Comparison of ENCODE assay signal across 15 cellular contexts in the genomic region with DNA sequence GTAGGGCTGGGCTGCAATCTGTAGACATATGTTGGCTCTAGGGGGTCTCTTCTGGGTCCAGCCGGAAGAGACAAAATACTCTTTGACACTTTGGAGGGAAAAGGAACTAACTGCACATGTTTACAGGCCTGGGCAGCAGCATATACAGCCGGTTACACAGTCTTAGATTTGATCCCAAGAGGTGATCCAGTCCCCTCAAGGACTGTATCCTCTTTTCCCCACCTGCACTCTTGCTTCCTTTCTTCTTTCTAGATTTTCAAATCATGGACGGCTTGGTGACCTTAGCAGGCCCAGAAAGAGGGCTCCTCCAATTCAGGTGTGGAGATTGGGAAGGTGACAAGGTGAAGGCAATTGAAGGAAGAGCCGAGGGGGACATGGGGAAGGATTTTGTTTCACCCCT. TPM values are rescaled to one million over a fixed set of nuclear protein-coding genes. Genes with fewer than 3 reads are reported as not detected.
DNase-seq lines count a peak whose midpoint lies in the region; ATAC-seq and TF ChIP-seq lines count a peak whose summit lies in the region.
"Had no signal": no experiment of that assay in that cellular context is flagged by ENCODE, and none has a peak within 500 bp of the region (broad histone marks: within the 10 kb centered on the region; RNA-seq: fewer than 3 reads in every experiment).

No MANE protein-coding gene starts in this region.

- DNase-seq in CD14-positive monocyte (ENCODE audit: low spot score) (no peak), GM12865 (ENCODE audit: low read depth) (no peak), DMS53 (lab: John Stamatoyannopoulos, UW) (no peak), cortex of kidney (lab: John Stamatoyannopoulos, UW) (no peak), GOT3 (lab: John Stamatoyannopoulos, UW) (no peak)
- no peak for DNase-seq in activated naive CD8-positive, alpha-beta T cell treated with anti-CD3 and anti-CD28 coated beads, Interleukin-2, amount 10 ng/mL, durations not matched to agents 7 days and 5 days
- DNase-seq: BE2C, stomach had no signal

- peaks cover 98 to 100% (median 99%) of the 10 kb centered on the region in 3 donors for H3K27me3 Mint-ChIP-seq in CD14-positive monocyte (ENCODE audit: low read depth in 3 of 3)
- peaks cover 96% of the 10 kb centered on the region for H3K27me3 Mint-ChIP-seq in activated naive CD8-positive, alpha-beta T cell treated with anti-CD3 and anti-CD28 coated beads, Interleukin-2, amount 10 ng/mL, durations not matched to agents 7 days and 5 days

- intact Hi-C loops in CD14-positive monocyte (cut with micrococcal nuclease), result no loop called here

- H3K4me3 ChIP-seq in GM12865 (ENCODE audit: low read depth, low read length), result peak overlapping the region; percentile 48; the same call in 1 of the 2 replicates
- peak overlapping the region; percentile 47 to 48 for H3K4me3 ChIP-seq in muscle layer of duodenum (ENCODE audit: low read depth in 1 of 2, low read length in 2 of 2)

- H3K36me3 Mint-ChIP-seq in CD14-positive monocyte, result peaks cover 6 to 11% of the 10 kb centered on the region in 2 donors
- peaks cover 11% of the 10 kb centered on the region for H3K36me3 Mint-ChIP-seq in activated naive CD8-positive, alpha-beta T cell treated with anti-CD3 and anti-CD28 coated beads, Interleukin-2, amount 10 ng/mL, durations not matched to agents 7 days and 5 days
- H3K36me3 Mint-ChIP-seq: mesothelial cell of epicardium had no signal

- peak overlapping the region; percentile 70 to 91 for H3K4me3 Mint-ChIP-seq in CD14-positive monocyte
- H3K4me3 Mint-ChIP-seq in activated naive CD8-positive, alpha-beta T cell treated with anti-CD3 and anti-CD28 coated beads, Interleukin-2, amount 10 ng/mL, durations not matched to agents 7 days and 5 days, result peak overlapping the region; percentile 73
- H3K4me3 Mint-ChIP-seq: mesothelial cell of epicardium had no signal

- peaks cover 0 to 4% of the 10 kb centered on the region in 2 donors for H3K9me3 ChIP-seq in muscle layer of duodenum (ENCODE audit: control insufficient read depth in 1 of 2, low read length in 2 of 2)
- H3K9me3 ChIP-seq: BE2C had no signal

- H3K27me3 ChIP-seq in muscle layer of duodenum (ENCODE audit: low read depth, low read length), result peaks cover 84% of the 10 kb centered on the region

- H3K9me3 Mint-ChIP-seq in CD14-positive monocyte, result peaks cover 0 to 68% (median 52%) of the 10 kb centered on the region in 7 donors
- H3K9me3 Mint-ChIP-seq in activated naive CD8-positive, alpha-beta T cell treated with anti-CD3 and anti-CD28 coated beads, Interleukin-2, amount 10 ng/mL, durations not matched to agents 7 days and 5 days, result peaks cover 6% of the 10 kb centered on the region
- H3K9me3 Mint-ChIP-seq: mesothelial cell of epicardium had no signal

- no peak for TF ChIP-seq CTCF in CD14-positive monocyte (IDR thresholded peaks at IDR 0.05)
- no peak for TF ChIP-seq CTCF in GM12865 (IDR thresholded peaks at IDR 0.05; ENCODE audit: insufficient read depth, low read depth, low read length, missing control alignments)

- peak overlapping the region in 1 of 7 donors; percentile 28 for H3K27ac Mint-ChIP-seq in CD14-positive monocyte
- H3K27ac Mint-ChIP-seq in activated naive CD8-positive, alpha-beta T cell treated with anti-CD3 and anti-CD28 coated beads, Interleukin-2, amount 10 ng/mL, durations not matched to agents 7 days and 5 days, result no peak overlapping the region
- H3K27ac Mint-ChIP-seq: mesothelial cell of epicardium had no signal

- no peak for ATAC-seq in activated naive CD8-positive, alpha-beta T cell treated with anti-CD3 and anti-CD28 coated beads, Interleukin-2, amount 10 ng/mL, durations not matched to agents 7 days and 5 days (ENCODE audit: low read depth)
- no peak for ATAC-seq in HG02763 (IDR thresholded peaks at IDR 0.05; ENCODE audit: unreplicated experiment)

- H3K4me1 Mint-ChIP-seq in CD14-positive monocyte, result peaks cover 51% of the 10 kb centered on the region
- peaks cover 38% of the 10 kb centered on the region for H3K4me1 Mint-ChIP-seq in activated naive CD8-positive, alpha-beta T cell treated with anti-CD3 and anti-CD28 coated beads, Interleukin-2, amount 10 ng/mL, durations not matched to agents 7 days and 5 days

- peaks cover 15 to 47% of the 10 kb centered on the region in 2 donors for H3K4me1 ChIP-seq in muscle layer of duodenum (ENCODE audit: control insufficient read depth in 1 of 2, insufficient read depth in 2 of 2, low read length in 2 of 2)
- H3K4me1 ChIP-seq: BE2C had no signal

- no peaks in the 10 kb centered on the region for H3K36me3 ChIP-seq in muscle layer of duodenum (ENCODE audit: control insufficient read depth in 1 of 2, insufficient read depth in 2 of 2, low read length in 2 of 2)
- H3K36me3 ChIP-seq: BE2C, stomach had no signal

- POLR2A ChIA-PET in activated naive CD8-positive, alpha-beta T cell treated with anti-CD3 and anti-CD28 coated beads, Interleukin-2, amount 10 ng/mL, durations not matched to agents 7 days and 5 days (lab: Charles Lee), result no interaction called here

- no peak overlapping the region for H3K27ac ChIP-seq in muscle layer of duodenum (ENCODE audit: low read length)
- H3K27ac ChIP-seq: epithelial cell of prostate, stomach had no signal

RNA-seq across cellular contexts. Expression of gene BARHL2, which starts 5.8 kb away (rescaled TPM):
- not detected for polyA plus RNA-seq in CD14-positive monocyte
- not detected for total RNA-seq in activated naive CD8-positive, alpha-beta T cell treated with anti-CD3 and anti-CD28 coated beads, Interleukin-2, amount 10 ng/mL, durations not matched to agents 7 days and 5 days
- total RNA-seq: cardiac septum, mesothelial cell of epicardium, omental fat pad, skeletal muscle tissue, stomach had no signal
- polyA plus RNA-seq: stomach had no signal
